ENCODE assay signal across 9 cellular contexts in genomic region chrX:150879855-150880807, GRCh38. TPM values are rescaled to one million over a fixed set of nuclear protein-coding genes. Genes with fewer than 3 reads are reported as not detected.
DNase-seq lines count a peak whose midpoint lies in the region; ATAC-seq and TF ChIP-seq lines count a peak whose summit lies in the region.
"Had no signal": no experiment of that assay in that cellular context is flagged by ENCODE, and none has a peak within 500 bp of the region (broad histone marks: within the 10 kb centered on the region; RNA-seq: fewer than 3 reads in every experiment).

No MANE protein-coding gene starts in this region.

- TF ChIP-seq CTCF in HEK293 (tag by site-specific recombination; IDR thresholded peaks at IDR 0.05) (no peak), natural killer cell (IDR thresholded peaks at IDR 0.05) (no peak), coronary artery (IDR thresholded peaks at IDR 0.05) (no peak)

- DNase-seq in activated CD4-positive, alpha-beta T cell treated with anti-CD3 and anti-CD28 coated beads for 36 hours, result no peak
- no peak for DNase-seq in activated CD4-positive, alpha-beta T cell treated with anti-CD3 and anti-CD28 coated beads for 4 hours
- DNase-seq in natural killer cell (no peak), coronary artery (ENCODE audit: low spot score) (no peak), iPS-NIHi7 (ENCODE audit: extremely low spot score) (no peak), KG1 (lab: John Stamatoyannopoulos, UW) (no peak)

- no peaks in the 10 kb centered on the region; the same call in 1 of the 2 replicates for H3K9me3 ChIP-seq in HEK293 (ENCODE audit: control insufficient read depth, insufficient read depth, low read depth, low read length)
- H3K9me3 ChIP-seq: tibial nerve had no signal

- H3K27ac Mint-ChIP-seq in activated CD4-positive, alpha-beta T cell treated with anti-CD3 and anti-CD28 coated beads for 36 hours, result peak overlapping the region; percentile 73
- peak overlapping the region; percentile 19 to 75 for H3K27ac Mint-ChIP-seq in natural killer cell

- CTCF ChIA-PET in activated CD4-positive, alpha-beta T cell treated with anti-CD3 and anti-CD28 coated beads for 36 hours (lab: Charles Lee), result interaction anchor here (1.9 kb wide), 1 partner anchor 17 kb away, joined by 6 read pairs; no protein-coding TSS in a partner anchor
- CTCF ChIA-PET in HEK293 (lab: Yijun Ruan, JAX), result no interaction called here

- peaks cover 10% of the 10 kb centered on the region for H3K9me3 Mint-ChIP-seq in activated CD4-positive, alpha-beta T cell treated with anti-CD3 and anti-CD28 coated beads for 36 hours (ENCODE audit: low read depth)
- H3K9me3 Mint-ChIP-seq in natural killer cell, result no peaks in the 10 kb centered on the region

- ATAC-seq in activated CD4-positive, alpha-beta T cell treated with anti-CD3 and anti-CD28 coated beads for 36 hours, result peak; percentile 94
- ATAC-seq in HG03520 (IDR thresholded peaks at IDR 0.05; ENCODE audit: unreplicated experiment) (peak; percentile 78), natural killer cell (peak; percentile 57 to 84 (median 82))

- peak overlapping the region; percentile 4 for H3K4me3 Mint-ChIP-seq in activated CD4-positive, alpha-beta T cell treated with anti-CD3 and anti-CD28 coated beads for 36 hours
- no peak overlapping the region for H3K4me3 Mint-ChIP-seq in natural killer cell

- no peak overlapping the region for H3K27ac ChIP-seq in HEK293 (ENCODE audit: extremely low read depth, low read depth, low read length)
- no peak overlapping the region for H3K27ac ChIP-seq in coronary artery
- H3K27ac ChIP-seq: tibial nerve had no signal

- POLR2A ChIA-PET in activated CD4-positive, alpha-beta T cell treated with anti-CD3 and anti-CD28 coated beads for 36 hours (lab: Charles Lee), result no interaction called here
- POLR2A ChIA-PET in HEK293 (lab: Yijun Ruan, JAX), result interaction anchor here (1.4 kb wide), 1 partner anchor 18 kb away, joined by 4 read pairs; the partner anchor contains the start of gene CD99L2

- H3K36me3 ChIP-seq in HEK293 (ENCODE audit: control insufficient read depth in 2 of 2, insufficient read depth in 1 of 2, low read length in 2 of 2), result no peaks in the 10 kb centered on the region
- H3K36me3 ChIP-seq: tibial nerve had no signal

- H3K4me3 ChIP-seq in HEK293 (ENCODE audit: low read depth, low read length), result no peak overlapping the region
- H3K4me3 ChIP-seq in coronary artery, result no peak overlapping the region
- H3K4me3 ChIP-seq: tibial nerve had no signal

- intact Hi-C loops in activated CD4-positive, alpha-beta T cell treated with anti-CD3 and anti-CD28 coated beads for 36 hours (cut with DNase I, micrococcal nuclease), result loop anchor here (1.0 to 5.0 kb wide), 4 partner anchors 18 to 305 kb away; partner anchors contain the start of genes CD99L2 (in 2 of the 2) and HMGB3 (in 1 of the 2)
- intact Hi-C loops in natural killer cell (cut with micrococcal nuclease), result no loop called here

- H3K27me3 Mint-ChIP-seq in activated CD4-positive, alpha-beta T cell treated with anti-CD3 and anti-CD28 coated beads for 36 hours, result no peaks in the 10 kb centered on the region
- no peaks in the 10 kb centered on the region for H3K27me3 Mint-ChIP-seq in natural killer cell (ENCODE audit: low read depth in 2 of 2)

- no peaks in the 10 kb centered on the region for H3K4me1 ChIP-seq in HEK293 (ENCODE audit: control insufficient read depth, insufficient read depth, low read length)
- H3K4me1 ChIP-seq: tibial nerve had no signal

- H3K36me3 Mint-ChIP-seq in activated CD4-positive, alpha-beta T cell treated with anti-CD3 and anti-CD28 coated beads for 36 hours (ENCODE audit: low read depth), result peaks cover 15% of the 10 kb centered on the region
- no peaks in the 10 kb centered on the region for H3K36me3 Mint-ChIP-seq in natural killer cell

- peaks cover 33% of the 10 kb centered on the region for H3K4me1 Mint-ChIP-seq in activated CD4-positive, alpha-beta T cell treated with anti-CD3 and anti-CD28 coated beads for 36 hours
- H3K4me1 Mint-ChIP-seq in natural killer cell, result peaks cover 18 to 30% of the 10 kb centered on the region in 2 donors

TF ChIP-seq in HEK293, 187 proteins besides CTCF, POLR2A, EP300 and RAD21 (continues in another document):
- TF ChIP-seq ZNF366 (tag by site-specific recombination; conservative IDR thresholded peaks at IDR 0.05), result no peak
- TF ChIP-seq ZNF624 (tag by site-specific recombination; IDR thresholded peaks at IDR 0.05), result no peak
- TF ChIP-seq ZNF214 (tag by site-specific recombination; IDR thresholded peaks at IDR 0.05; ENCODE audit: borderline replicate concordance), result no peak
- TF ChIP-seq ZNF146 (tag by site-specific recombination; IDR thresholded peaks at IDR 0.05), result peak; percentile 45
- no peak for TF ChIP-seq ZNF514 (tag by site-specific recombination; IDR thresholded peaks at IDR 0.05)
- TF ChIP-seq ZNF18 (tag by site-specific recombination; IDR thresholded peaks at IDR 0.05), result peak; percentile 23; the same call in 1 of the 2 replicates
- peak; percentile 63; the same call in 1 of the 2 replicates for TF ChIP-seq ZNF362 (tag by site-specific recombination; IDR thresholded peaks at IDR 0.05)
- no peak for TF ChIP-seq REST (tag by site-specific recombination; IDR thresholded peaks at IDR 0.05)
- no peak for TF ChIP-seq ZNF639 (tag by site-specific recombination; IDR thresholded peaks at IDR 0.05)
- TF ChIP-seq ZNF23 (tag by site-specific recombination; IDR thresholded peaks at IDR 0.05; ENCODE audit: borderline replicate concordance), result no peak
- no peak for TF ChIP-seq ZNF623 (tag by site-specific recombination; IDR thresholded peaks at IDR 0.05)
- TF ChIP-seq ZNF133 (tag by site-specific recombination; IDR thresholded peaks at IDR 0.05), result no peak
- no peak for TF ChIP-seq ZBTB1 (tag by site-specific recombination; IDR thresholded peaks at IDR 0.05)
- TF ChIP-seq MZF1 (tag by site-specific recombination; IDR thresholded peaks at IDR 0.05; ENCODE audit: borderline replicate concordance), result peak; percentile 83; the same call in 1 of the 2 replicates
- TF ChIP-seq ZNF596 (tag by site-specific recombination; IDR thresholded peaks at IDR 0.05), result no peak
- no peak for TF ChIP-seq ZNF843 (tag by site-specific recombination; IDR thresholded peaks at IDR 0.05)
- TF ChIP-seq ZNF140 (tag by site-specific recombination; IDR thresholded peaks at IDR 0.05), result no peak

RNA-seq across cellular contexts. Expression of gene CD99L2, which starts 18.3 kb away (rescaled TPM):
- total RNA-seq in activated CD4-positive, alpha-beta T cell treated with anti-CD3 and anti-CD28 coated beads for 36 hours, result 1 to 10 TPM; 8.4 to 9.6 TPM
- total RNA-seq in natural killer cell, result 10 to 100 TPM; 13.1 to 18.0 (median 15.7) TPM
